In genomic region chr4:53366301-53366716, GRCh38 we compare ENCODE assay signal across 1 cellular context.
TF ChIP-seq lines count a peak whose summit lies in the region.

No MANE protein-coding gene starts in this region.

TF ChIP-seq in K562, 482 proteins besides CTCF, POLR2A, EP300 and RAD21 (continued from another document):
- TF ChIP-seq ATF2 (CRISPR knock-in tag; IDR thresholded peaks at IDR 0.05) (no peak), NFYB (IDR thresholded peaks at IDR 0.05; ENCODE audit: extremely low read depth, insufficient read length) (no peak), FUS (optimal IDR thresholded peaks at IDR 0.05; ENCODE audit: low read depth, low read length) (no peak), HMG20A (CRISPR knock-in tag; conservative IDR thresholded peaks at IDR 0.05) (no peak), ZNF668 (CRISPR knock-in tag; IDR thresholded peaks at IDR 0.05) (no peak), GTF2B (IDR thresholded peaks at IDR 0.05; ENCODE audit: extremely low read depth, insufficient read length) (peak; percentile 5), EP400 (IDR thresholded peaks at IDR 0.05) (no peak), CBFA2T3 (IDR thresholded peaks at IDR 0.05) (0 out of 2 replicates have a peak, but pooled peaks have one; percentile 11), RAD51 (IDR thresholded peaks at IDR 0.05; ENCODE audit: borderline replicate concordance, low read depth) (no peak), ZNF282 (CRISPR knock-in tag; IDR thresholded peaks at IDR 0.05) (no peak), ZBTB2 (IDR thresholded peaks at IDR 0.05) (peak; percentile 19; the same call in 1 of the 2 replicates), SMARCC2 (IDR thresholded peaks at IDR 0.05; ENCODE audit: low read depth) (0 out of 2 replicates have a peak, but pooled peaks have one; percentile 40), NFATC3 (IDR thresholded peaks at IDR 0.05) (0 out of 2 replicates have a peak, but pooled peaks have one; percentile 40), RBM34 (IDR thresholded peaks at IDR 0.05; ENCODE audit: borderline replicate concordance, insufficient read depth, low read length) (no peak), ZNF444 (CRISPR knock-in tag; IDR thresholded peaks at IDR 0.05) (no peak), TSC22D4 (tag; IDR thresholded peaks at IDR 0.05) (no peak), LEF1 (IDR thresholded peaks at IDR 0.05) (no peak), TRIM25 (IDR thresholded peaks at IDR 0.05; ENCODE audit: borderline replicate concordance) (0 out of 2 replicates have a peak, but pooled peaks have one; percentile 66), RCOR1 (IDR thresholded peaks at IDR 0.05; ENCODE audit: borderline replicate concordance in 1 of 2, low read depth in 2 of 2, low read length in 2 of 2) (no peak), ZNF263 (CRISPR knock-in tag; IDR thresholded peaks at IDR 0.05; ENCODE audit: borderline replicate concordance) (no peak), ARID1B (IDR thresholded peaks at IDR 0.05) (peak; percentile 59), GATAD2B (IDR thresholded peaks at IDR 0.05; ENCODE audit: borderline replicate concordance) (0 out of 2 replicates have a peak, but pooled peaks have one; percentile 47), TARDBP (IDR thresholded peaks at IDR 0.05) (no peak), SMARCE1 (IDR thresholded peaks at IDR 0.05) (0 out of 2 replicates have a peak, but pooled peaks have one; percentile 61), HEY1 (CRISPR knock-in tag; IDR thresholded peaks at IDR 0.05; ENCODE audit: borderline replicate concordance) (no peak), MECOM (CRISPR knock-in tag; IDR thresholded peaks at IDR 0.05) (no peak), ETV6 (IDR thresholded peaks at IDR 0.05; ENCODE audit: borderline replicate concordance in 1 of 2, low read depth in 2 of 2, low read length in 1 of 2) (no peak), ETV6 (CRISPR knock-in tag; IDR thresholded peaks at IDR 0.05; ENCODE audit: borderline replicate concordance) (no peak), L3MBTL2 (IDR thresholded peaks at IDR 0.05) (0 out of 2 replicates have a peak, but pooled peaks have one; percentile 12), ATF1 (CRISPR knock-in tag; IDR thresholded peaks at IDR 0.05) (no peak), ATF1 (tag; IDR thresholded peaks at IDR 0.05) (0 out of 2 replicates have a peak, but pooled peaks have one; percentile 60), LCOR (CRISPR knock-in tag; IDR thresholded peaks at IDR 0.05) (no peak), CHAMP1 (IDR thresholded peaks at IDR 0.05) (0 out of 2 replicates have a peak, but pooled peaks have one; percentile 10), ZBTB26 (CRISPR knock-in tag; IDR thresholded peaks at IDR 0.05) (no peak), ZNF785 (CRISPR knock-in tag; IDR thresholded peaks at IDR 0.05) (no peak), MIER1 (IDR thresholded peaks at IDR 0.05; ENCODE audit: low read depth) (0 out of 2 replicates have a peak, but pooled peaks have one; percentile 42), ZNF395 (CRISPR knock-in tag; IDR thresholded peaks at IDR 0.05) (no peak), RNF219 (CRISPR knock-in tag; IDR thresholded peaks at IDR 0.05) (no peak), CEBPG (CRISPR knock-in tag; IDR thresholded peaks at IDR 0.05) (no peak), CEBPG (tag; conservative IDR thresholded peaks at IDR 0.05 in 1 of 2, IDR thresholded peaks at IDR 0.05 in 1 of 2) (no peak), BCLAF1 (IDR thresholded peaks at IDR 0.05; ENCODE audit: borderline replicate concordance in 1 of 2, control insufficient read depth in 1 of 2, low read depth in 2 of 2, low read length in 1 of 2) (no peak), KAT2B (IDR thresholded peaks at IDR 0.05; ENCODE audit: low read depth, low read length) (no peak), NFRKB (IDR thresholded peaks at IDR 0.05; ENCODE audit: low read depth) (0 out of 2 replicates have a peak, but pooled peaks have one; percentile 68), CCNT2 (IDR thresholded peaks at IDR 0.05; ENCODE audit: borderline replicate concordance, extremely low read depth, insufficient read length, low read depth, low read length) (peak; percentile 6), TAF15 (IDR thresholded peaks at IDR 0.05; ENCODE audit: low read depth, low read length) (no peak), CC2D1A (IDR thresholded peaks at IDR 0.05) (no peak), SMAD4 (CRISPR knock-in tag; conservative IDR thresholded peaks at IDR 0.05) (no peak), CREB3 (tag; conservative IDR thresholded peaks at IDR 0.05; ENCODE audit: low read depth) (no peak), FOXP1 (CRISPR knock-in tag; IDR thresholded peaks at IDR 0.05) (no peak), PHF21A (IDR thresholded peaks at IDR 0.05; ENCODE audit: borderline replicate concordance, low read depth) (0 out of 2 replicates have a peak, but pooled peaks have one; percentile 18)
TF ChIP-seq in K562: peak in this region for 19.
